9 cellular contexts compared by ENCODE assay signal in genomic region chr6:85537055-85537494, GRCh38. TPM values are rescaled to one million over a fixed set of nuclear protein-coding genes. Genes with fewer than 3 reads are reported as not detected.
DNase-seq lines count a peak whose midpoint lies in the region; ATAC-seq and TF ChIP-seq lines count a peak whose summit lies in the region.
"Had no signal": no experiment of that assay in that cellular context is flagged by ENCODE, and none has a peak within 500 bp of the region (broad histone marks: within the 10 kb centered on the region; RNA-seq: fewer than 3 reads in every experiment).

No MANE protein-coding gene starts in this region.

- H3K36me3 Mint-ChIP-seq in MCF 10A (ENCODE audit: insufficient read depth, unreplicated experiment) (peaks cover 53% of the 10 kb centered on the region), nephron (ENCODE audit: low read depth) (peaks cover 15% of the 10 kb centered on the region)

- POLR2A ChIA-PET in MCF 10A (lab: Yijun Ruan, JAX), result interaction anchor here (0.9 to 1.5 kb wide), 4 partner anchors 85 to 182 kb away, joined by 3 to 4 read pairs (median 4); no protein-coding TSS in a partner anchor

- H3K27ac Mint-ChIP-seq in MCF 10A (ENCODE audit: low read depth, unreplicated experiment), result no peak overlapping the region
- no peak overlapping the region for H3K27ac Mint-ChIP-seq in nephron
- H3K27ac Mint-ChIP-seq: stimulated activated memory B cell treated with anti-CD40 and anti-IgM and Interleukin-4, amounts not matched to agents 10 μg/mL and 1 μg/mL and 100 μg/mL, for 72 hours had no signal

- TF ChIP-seq CTCF in MCF 10A (IDR thresholded peaks at IDR 0.05; ENCODE audit: unreplicated experiment) (peak; percentile 58), nephron (IDR thresholded peaks at IDR 0.05; ENCODE audit: unreplicated experiment in 3 of 3) (peak; percentile 45 to 72 (median 50))

- no peaks in the 10 kb centered on the region for H3K4me1 Mint-ChIP-seq in MCF 10A (ENCODE audit: insufficient read depth, unreplicated experiment)
- no peaks in the 10 kb centered on the region for H3K4me1 Mint-ChIP-seq in nephron
- H3K4me1 Mint-ChIP-seq: stimulated activated memory B cell treated with anti-CD40 and anti-IgM and Interleukin-4, amounts not matched to agents 10 μg/mL and 1 μg/mL and 100 μg/mL, for 72 hours had no signal

- CTCF ChIA-PET in MCF 10A (lab: Yijun Ruan, JAX), result interaction anchor here (0.6 to 6.7 kb wide), 28 partner anchors 9 to 187 kb away, joined by 3 to 60 read pairs (median 4); no protein-coding TSS in a partner anchor

- intact Hi-C loops in MCF 10A (cut with micrococcal nuclease), result no loop called here

- no TSS peak for BruUV-seq in MCF 10A (replicated peaks; lab: Mats Ljungman, UMichigan)

- DNase-seq in DMS53 (lab: John Stamatoyannopoulos, UW) (peak; percentile 18), Kasumi-1 (lab: John Stamatoyannopoulos, UW) (peak; percentile 29 to 63), MCF 10A (ENCODE audit: unreplicated experiment) (peak; percentile 6), globus pallidus (ENCODE audit: low spot score) (no peak)
- DNase-seq in effector CD4-positive, alpha-beta T cell, result no peak

- H3K9me3 Mint-ChIP-seq in MCF 10A (ENCODE audit: unreplicated experiment) (no peaks in the 10 kb centered on the region), nephron (no peaks in the 10 kb centered on the region)
- H3K9me3 Mint-ChIP-seq: stimulated activated memory B cell treated with anti-CD40 and anti-IgM and Interleukin-4, amounts not matched to agents 10 μg/mL and 1 μg/mL and 100 μg/mL, for 72 hours had no signal

- no peak for ATAC-seq in HG02678 (IDR thresholded peaks at IDR 0.05; ENCODE audit: unreplicated experiment)
- no peak for ATAC-seq in GM18520 (IDR thresholded peaks at IDR 0.05; ENCODE audit: unreplicated experiment)
- ATAC-seq: stimulated activated memory B cell treated with anti-CD40 and anti-IgM and Interleukin-4, amounts not matched to agents 10 μg/mL and 1 μg/mL and 100 μg/mL, for 72 hours had no signal

- H3K27me3 Mint-ChIP-seq in MCF 10A (ENCODE audit: insufficient read depth, unreplicated experiment) (no peaks in the 10 kb centered on the region), nephron (ENCODE audit: low read depth) (no peaks in the 10 kb centered on the region)
- H3K27me3 Mint-ChIP-seq: stimulated activated memory B cell treated with anti-CD40 and anti-IgM and Interleukin-4, amounts not matched to agents 10 μg/mL and 1 μg/mL and 100 μg/mL, for 72 hours had no signal

- H3K4me3 Mint-ChIP-seq in MCF 10A (ENCODE audit: unreplicated experiment) (no peak overlapping the region), nephron (no peak overlapping the region)
- H3K4me3 Mint-ChIP-seq: stimulated activated memory B cell treated with anti-CD40 and anti-IgM and Interleukin-4, amounts not matched to agents 10 μg/mL and 1 μg/mL and 100 μg/mL, for 72 hours had no signal

RNA-seq across cellular contexts. Expression of gene SNX14, which starts 56.6 kb away (rescaled TPM):
- 71.3 and 71.6 TPM in 2 replicates for total RNA-seq in MCF 10A (2022)

Comparison
In these comparisons a context has a peak if more than half of its experiments do, and no peak if none do; other contexts are left out.
1. DNase-seq: peak in DMS53 (single experiment), Kasumi-1 (2 of 2) and MCF 10A (single experiment); none in globus pallidus (single experiment) and effector CD4-positive, alpha-beta T cell (single experiment).